In the genomic region with DNA sequence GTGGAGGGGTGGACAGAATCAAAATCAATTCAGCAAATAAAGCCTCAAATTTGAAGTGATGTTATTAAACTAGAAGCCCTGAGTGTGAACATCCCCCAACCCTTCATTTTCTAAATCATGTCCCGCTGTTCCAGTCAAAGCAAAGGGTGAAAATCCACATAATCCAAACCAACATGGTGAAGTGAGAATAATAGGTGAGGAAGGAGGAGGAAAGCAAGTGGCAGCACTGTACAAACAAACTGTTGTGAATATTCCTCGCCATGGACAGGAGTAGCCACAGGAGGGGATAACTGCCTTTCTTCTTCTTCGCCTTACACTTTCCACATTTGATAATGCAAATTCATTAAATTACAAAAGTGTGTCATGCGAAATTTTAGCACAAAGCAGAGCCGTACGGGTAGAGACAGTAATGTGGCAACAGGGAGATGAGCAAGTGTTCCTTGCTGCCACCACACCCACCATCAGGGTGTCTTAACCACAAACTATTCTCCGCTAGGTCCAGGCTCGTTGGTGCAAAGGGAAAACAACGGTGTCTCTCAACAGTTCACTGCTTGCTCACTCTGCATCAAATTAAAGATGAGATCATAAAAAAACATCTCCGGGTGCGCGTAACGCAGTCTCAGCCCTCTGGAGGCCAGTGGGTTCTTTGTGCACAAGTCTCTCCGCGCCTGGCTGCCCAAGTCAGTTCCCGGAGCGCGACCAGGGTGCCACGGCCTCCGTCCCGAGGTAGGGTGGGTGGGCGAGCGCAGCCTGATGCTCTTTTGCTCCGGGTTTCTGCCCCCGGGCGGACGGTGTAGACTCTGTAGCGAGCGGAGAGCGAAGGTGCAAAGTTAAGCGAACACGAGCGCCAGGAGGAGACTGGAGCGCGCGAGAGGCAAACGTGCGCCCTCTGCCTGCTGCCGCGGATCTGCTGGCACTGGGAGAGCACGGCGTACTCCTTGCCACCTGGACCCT, we compare ENCODE assay signal across 1 cellular context.
A peak's percentile ranks its signal among the peaks of the same experiment; 100 is the strongest.
TF ChIP-seq lines count a peak whose summit lies in the region.

No MANE protein-coding gene starts in this region.

TF ChIP-seq in HepG2, 621 proteins besides CTCF, POLR2A, EP300 and RAD21 (continued from another document and continues in another):
- TF ChIP-seq ZSCAN29 (CRISPR knock-in tag; conservative IDR thresholded peaks at IDR 0.05), result peak; percentile 100
- TF ChIP-seq RFX1 (IDR thresholded peaks at IDR 0.05), result no peak
- no peak for TF ChIP-seq ZNF75D (CRISPR knock-in tag; IDR thresholded peaks at IDR 0.05; ENCODE audit: borderline replicate concordance)
- TF ChIP-seq MTA1 (CRISPR knock-in tag; IDR thresholded peaks at IDR 0.05; ENCODE audit: borderline replicate concordance), result no peak; the same call in 1 of the 2 replicates
- TF ChIP-seq ZNF589 (CRISPR knock-in tag; conservative IDR thresholded peaks at IDR 0.05), result no peak
- no peak for TF ChIP-seq ZNF713 (CRISPR knock-in tag; IDR thresholded peaks at IDR 0.05)
- TF ChIP-seq SNAPC2 (CRISPR knock-in tag; IDR thresholded peaks at IDR 0.05), result no peak
- TF ChIP-seq, protein P1, sequence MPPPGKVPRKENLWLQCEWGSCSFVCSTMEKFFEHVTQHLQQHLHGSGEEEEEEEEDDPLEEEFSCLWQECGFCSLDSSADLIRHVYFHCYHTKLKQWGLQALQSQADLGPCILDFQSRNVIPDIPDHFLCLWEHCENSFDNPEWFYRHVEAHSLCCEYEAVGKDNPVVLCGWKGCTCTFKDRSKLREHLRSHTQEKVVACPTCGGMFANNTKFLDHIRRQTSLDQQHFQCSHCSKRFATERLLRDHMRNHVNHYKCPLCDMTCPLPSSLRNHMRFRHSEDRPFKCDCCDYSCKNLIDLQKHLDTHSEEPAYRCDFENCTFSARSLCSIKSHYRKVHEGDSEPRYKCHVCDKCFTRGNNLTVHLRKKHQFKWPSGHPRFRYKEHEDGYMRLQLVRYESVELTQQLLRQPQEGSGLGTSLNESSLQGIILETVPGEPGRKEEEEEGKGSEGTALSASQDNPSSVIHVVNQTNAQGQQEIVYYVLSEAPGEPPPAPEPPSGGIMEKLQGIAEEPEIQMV (CRISPR knock-in tag; IDR thresholded peaks at IDR 0.05; ENCODE audit: low read depth), result no peak
- TF ChIP-seq, protein P2, sequence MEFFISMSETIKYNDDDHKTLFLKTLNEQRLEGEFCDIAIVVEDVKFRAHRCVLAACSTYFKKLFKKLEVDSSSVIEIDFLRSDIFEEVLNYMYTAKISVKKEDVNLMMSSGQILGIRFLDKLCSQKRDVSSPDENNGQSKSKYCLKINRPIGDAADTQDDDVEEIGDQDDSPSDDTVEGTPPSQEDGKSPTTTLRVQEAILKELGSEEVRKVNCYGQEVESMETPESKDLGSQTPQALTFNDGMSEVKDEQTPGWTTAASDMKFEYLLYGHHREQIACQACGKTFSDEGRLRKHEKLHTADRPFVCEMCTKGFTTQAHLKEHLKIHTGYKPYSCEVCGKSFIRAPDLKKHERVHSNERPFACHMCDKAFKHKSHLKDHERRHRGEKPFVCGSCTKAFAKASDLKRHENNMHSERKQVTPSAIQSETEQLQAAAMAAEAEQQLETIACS (CRISPR knock-in tag; IDR thresholded peaks at IDR 0.05), result peak; percentile 69
- TF ChIP-seq FOXA1 (IDR thresholded peaks at IDR 0.05), result no peak
- TF ChIP-seq FOXA1 (CRISPR knock-in tag; IDR thresholded peaks at IDR 0.05), result no peak
- no peak for TF ChIP-seq ATF7-NPFF (CRISPR knock-in tag; IDR thresholded peaks at IDR 0.05; ENCODE audit: low read depth)
- TF ChIP-seq, protein P3, sequence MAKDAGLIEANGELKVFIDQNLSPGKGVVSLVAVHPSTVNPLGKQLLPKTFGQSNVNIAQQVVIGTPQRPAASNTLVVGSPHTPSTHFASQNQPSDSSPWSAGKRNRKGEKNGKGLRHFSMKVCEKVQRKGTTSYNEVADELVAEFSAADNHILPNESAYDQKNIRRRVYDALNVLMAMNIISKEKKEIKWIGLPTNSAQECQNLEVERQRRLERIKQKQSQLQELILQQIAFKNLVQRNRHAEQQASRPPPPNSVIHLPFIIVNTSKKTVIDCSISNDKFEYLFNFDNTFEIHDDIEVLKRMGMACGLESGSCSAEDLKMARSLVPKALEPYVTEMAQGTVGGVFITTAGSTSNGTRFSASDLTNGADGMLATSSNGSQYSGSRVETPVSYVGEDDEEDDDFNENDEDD (CRISPR knock-in tag; IDR thresholded peaks at IDR 0.05; ENCODE audit: borderline replicate concordance), result peak; percentile 25; the same call in 1 of the 2 replicates
- TF ChIP-seq CBX1 (IDR thresholded peaks at IDR 0.05; ENCODE audit: low read depth), result no peak
- TF ChIP-seq, protein P4, sequence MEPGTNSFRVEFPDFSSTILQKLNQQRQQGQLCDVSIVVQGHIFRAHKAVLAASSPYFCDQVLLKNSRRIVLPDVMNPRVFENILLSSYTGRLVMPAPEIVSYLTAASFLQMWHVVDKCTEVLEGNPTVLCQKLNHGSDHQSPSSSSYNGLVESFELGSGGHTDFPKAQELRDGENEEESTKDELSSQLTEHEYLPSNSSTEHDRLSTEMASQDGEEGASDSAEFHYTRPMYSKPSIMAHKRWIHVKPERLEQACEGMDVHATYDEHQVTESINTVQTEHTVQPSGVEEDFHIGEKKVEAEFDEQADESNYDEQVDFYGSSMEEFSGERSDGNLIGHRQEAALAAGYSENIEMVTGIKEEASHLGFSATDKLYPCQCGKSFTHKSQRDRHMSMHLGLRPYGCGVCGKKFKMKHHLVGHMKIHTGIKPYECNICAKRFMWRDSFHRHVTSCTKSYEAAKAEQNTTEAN (CRISPR knock-in tag; conservative IDR thresholded peaks at IDR 0.05), result 0 out of 2 replicates have a peak, but pooled peaks have one; percentile 40
- peak; percentile 39 for TF ChIP-seq ZNF883 (CRISPR knock-in tag; IDR thresholded peaks at IDR 0.05; ENCODE audit: not compliant biosample characterization)
- TF ChIP-seq, protein P5, sequence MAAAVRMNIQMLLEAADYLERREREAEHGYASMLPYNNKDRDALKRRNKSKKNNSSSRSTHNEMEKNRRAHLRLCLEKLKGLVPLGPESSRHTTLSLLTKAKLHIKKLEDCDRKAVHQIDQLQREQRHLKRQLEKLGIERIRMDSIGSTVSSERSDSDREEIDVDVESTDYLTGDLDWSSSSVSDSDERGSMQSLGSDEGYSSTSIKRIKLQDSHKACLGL (CRISPR knock-in tag; IDR thresholded peaks at IDR 0.05), result no peak
- TF ChIP-seq HNRNPUL1 (IDR thresholded peaks at IDR 0.05; ENCODE audit: low read depth, low read length), result no peak
- peak; percentile 49; the same call in 1 of the 2 replicates for TF ChIP-seq SALL1 (CRISPR knock-in tag; IDR thresholded peaks at IDR 0.05)
- TF ChIP-seq, protein P6, sequence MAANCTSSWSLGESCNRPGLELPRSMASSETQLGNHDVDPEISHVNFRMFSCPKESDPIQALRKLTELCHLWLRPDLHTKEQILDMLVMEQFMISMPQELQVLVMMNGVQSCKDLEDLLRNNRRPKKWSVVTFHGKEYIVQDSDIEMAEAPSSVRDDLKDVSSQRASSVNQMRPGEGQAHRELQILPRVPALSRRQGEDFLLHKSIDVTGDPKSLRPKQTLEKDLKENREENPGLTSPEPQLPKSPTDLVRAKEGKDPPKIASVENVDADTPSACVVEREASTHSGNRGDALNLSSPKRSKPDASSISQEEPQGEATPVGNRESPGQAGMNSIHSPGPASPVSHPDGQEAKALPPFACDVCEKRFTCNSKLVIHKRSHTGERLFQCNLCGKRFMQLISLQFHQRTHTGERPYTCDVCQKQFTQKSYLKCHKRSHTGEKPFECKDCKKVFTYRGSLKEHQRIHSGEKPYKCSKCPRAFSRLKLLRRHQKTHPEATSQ (CRISPR knock-in tag; IDR thresholded peaks at IDR 0.05; ENCODE audit: borderline replicate concordance), result no peak
- TF ChIP-seq, protein P7, sequence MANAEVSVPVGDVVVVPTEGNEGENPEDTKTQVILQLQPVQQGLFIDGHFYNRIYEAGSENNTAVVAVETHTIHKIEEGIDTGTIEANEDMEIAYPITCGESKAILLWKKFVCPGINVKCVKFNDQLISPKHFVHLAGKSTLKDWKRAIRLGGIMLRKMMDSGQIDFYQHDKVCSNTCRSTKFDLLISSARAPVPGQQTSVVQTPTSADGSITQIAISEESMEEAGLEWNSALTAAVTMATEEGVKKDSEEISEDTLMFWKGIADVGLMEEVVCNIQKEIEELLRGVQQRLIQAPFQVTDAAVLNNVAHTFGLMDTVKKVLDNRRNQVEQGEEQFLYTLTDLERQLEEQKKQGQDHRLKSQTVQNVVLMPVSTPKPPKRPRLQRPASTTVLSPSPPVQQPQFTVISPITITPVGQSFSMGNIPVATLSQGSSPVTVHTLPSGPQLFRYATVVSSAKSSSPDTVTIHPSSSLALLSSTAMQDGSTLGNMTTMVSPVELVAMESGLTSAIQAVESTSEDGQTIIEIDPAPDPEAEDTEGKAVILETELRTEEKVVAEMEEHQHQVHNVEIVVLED (CRISPR knock-in tag; IDR thresholded peaks at IDR 0.05; ENCODE audit: borderline replicate concordance), result 0 out of 2 replicates have a peak, but pooled peaks have one; percentile 33
- TF ChIP-seq, protein P8, sequence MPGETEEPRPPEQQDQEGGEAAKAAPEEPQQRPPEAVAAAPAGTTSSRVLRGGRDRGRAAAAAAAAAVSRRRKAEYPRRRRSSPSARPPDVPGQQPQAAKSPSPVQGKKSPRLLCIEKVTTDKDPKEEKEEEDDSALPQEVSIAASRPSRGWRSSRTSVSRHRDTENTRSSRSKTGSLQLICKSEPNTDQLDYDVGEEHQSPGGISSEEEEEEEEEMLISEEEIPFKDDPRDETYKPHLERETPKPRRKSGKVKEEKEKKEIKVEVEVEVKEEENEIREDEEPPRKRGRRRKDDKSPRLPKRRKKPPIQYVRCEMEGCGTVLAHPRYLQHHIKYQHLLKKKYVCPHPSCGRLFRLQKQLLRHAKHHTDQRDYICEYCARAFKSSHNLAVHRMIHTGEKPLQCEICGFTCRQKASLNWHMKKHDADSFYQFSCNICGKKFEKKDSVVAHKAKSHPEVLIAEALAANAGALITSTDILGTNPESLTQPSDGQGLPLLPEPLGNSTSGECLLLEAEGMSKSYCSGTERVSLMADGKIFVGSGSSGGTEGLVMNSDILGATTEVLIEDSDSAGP (CRISPR knock-in tag; IDR thresholded peaks at IDR 0.05; ENCODE audit: borderline replicate concordance), result peak; percentile 74; the same call in 1 of the 2 replicates
- peak; percentile 64; the same call in 1 of the 2 replicates for TF ChIP-seq ZSCAN20 (CRISPR knock-in tag; IDR thresholded peaks at IDR 0.05; ENCODE audit: borderline replicate concordance)
- no peak for TF ChIP-seq ZMAT3 (CRISPR knock-in tag; conservative IDR thresholded peaks at IDR 0.05)
- TF ChIP-seq ZNF614 (CRISPR knock-in tag; IDR thresholded peaks at IDR 0.05; ENCODE audit: borderline replicate concordance), result no peak
- TF ChIP-seq, protein P9, sequence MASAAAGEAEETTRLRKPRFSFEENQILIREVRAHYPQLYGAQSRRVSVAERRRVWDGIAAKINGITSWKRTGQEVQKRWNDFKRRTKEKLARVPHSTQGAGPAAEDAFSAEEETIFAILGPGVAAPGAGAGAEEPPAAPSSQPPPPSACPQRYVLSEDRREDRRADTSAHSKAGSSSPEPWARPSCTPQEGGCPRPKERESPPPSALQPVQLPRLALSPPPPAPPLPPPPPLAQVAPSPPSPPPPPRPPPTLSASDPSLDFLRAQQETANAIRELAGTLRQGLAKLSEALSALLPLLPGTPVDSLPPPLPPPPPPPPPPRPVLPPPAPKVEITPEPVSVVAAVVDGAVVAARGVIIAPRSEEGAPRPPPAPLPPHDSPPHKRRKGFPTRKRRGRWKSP (CRISPR knock-in tag; IDR thresholded peaks at IDR 0.05), result peak; percentile 98
- TF ChIP-seq KDM2A (CRISPR knock-in tag; IDR thresholded peaks at IDR 0.05; ENCODE audit: borderline replicate concordance, low read depth), result peak; percentile 68; the same call in 1 of the 2 replicates
- no peak for TF ChIP-seq MAZ (IDR thresholded peaks at IDR 0.05; ENCODE audit: borderline replicate concordance, low read depth, low read length)
- TF ChIP-seq MAZ (CRISPR knock-in tag; IDR thresholded peaks at IDR 0.05; ENCODE audit: low read depth), result no peak
- peak; percentile 68 for TF ChIP-seq STAG1 (CRISPR knock-in tag; IDR thresholded peaks at IDR 0.05)
- TF ChIP-seq PRMT3 (CRISPR knock-in tag; IDR thresholded peaks at IDR 0.05; ENCODE audit: borderline replicate concordance, low read depth), result no peak
- TF ChIP-seq STAT5B (CRISPR knock-in tag; IDR thresholded peaks at IDR 0.05), result no peak
- TF ChIP-seq, protein P10, sequence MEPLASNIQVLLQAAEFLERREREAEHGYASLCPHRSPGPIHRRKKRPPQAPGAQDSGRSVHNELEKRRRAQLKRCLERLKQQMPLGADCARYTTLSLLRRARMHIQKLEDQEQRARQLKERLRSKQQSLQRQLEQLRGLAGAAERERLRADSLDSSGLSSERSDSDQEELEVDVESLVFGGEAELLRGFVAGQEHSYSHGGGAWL (CRISPR knock-in tag; IDR thresholded peaks at IDR 0.05), result 0 out of 2 replicates have a peak, but pooled peaks have one; percentile 50
- no peak for TF ChIP-seq ZNF570 (CRISPR knock-in tag; IDR thresholded peaks at IDR 0.05; ENCODE audit: borderline replicate concordance)
- TF ChIP-seq THAP11 (CRISPR knock-in tag; IDR thresholded peaks at IDR 0.05), result no peak
- TF ChIP-seq, protein P11, sequence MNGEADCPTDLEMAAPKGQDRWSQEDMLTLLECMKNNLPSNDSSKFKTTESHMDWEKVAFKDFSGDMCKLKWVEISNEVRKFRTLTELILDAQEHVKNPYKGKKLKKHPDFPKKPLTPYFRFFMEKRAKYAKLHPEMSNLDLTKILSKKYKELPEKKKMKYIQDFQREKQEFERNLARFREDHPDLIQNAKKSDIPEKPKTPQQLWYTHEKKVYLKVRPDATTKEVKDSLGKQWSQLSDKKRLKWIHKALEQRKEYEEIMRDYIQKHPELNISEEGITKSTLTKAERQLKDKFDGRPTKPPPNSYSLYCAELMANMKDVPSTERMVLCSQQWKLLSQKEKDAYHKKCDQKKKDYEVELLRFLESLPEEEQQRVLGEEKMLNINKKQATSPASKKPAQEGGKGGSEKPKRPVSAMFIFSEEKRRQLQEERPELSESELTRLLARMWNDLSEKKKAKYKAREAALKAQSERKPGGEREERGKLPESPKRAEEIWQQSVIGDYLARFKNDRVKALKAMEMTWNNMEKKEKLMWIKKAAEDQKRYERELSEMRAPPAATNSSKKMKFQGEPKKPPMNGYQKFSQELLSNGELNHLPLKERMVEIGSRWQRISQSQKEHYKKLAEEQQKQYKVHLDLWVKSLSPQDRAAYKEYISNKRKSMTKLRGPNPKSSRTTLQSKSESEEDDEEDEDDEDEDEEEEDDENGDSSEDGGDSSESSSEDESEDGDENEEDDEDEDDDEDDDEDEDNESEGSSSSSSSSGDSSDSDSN (CRISPR knock-in tag; IDR thresholded peaks at IDR 0.05), result peak; percentile 44; the same call in 1 of the 2 replicates
- no peak for TF ChIP-seq NONO (IDR thresholded peaks at IDR 0.05)
- TF ChIP-seq NONO (CRISPR knock-in tag; conservative IDR thresholded peaks at IDR 0.05), result peak; percentile 43; the same call in 1 of the 2 replicates
- 0 out of 2 replicates have a peak, but pooled peaks have one; percentile 34 for TF ChIP-seq SALL2 (CRISPR knock-in tag; IDR thresholded peaks at IDR 0.05)
- TF ChIP-seq ZNF138 (CRISPR knock-in tag; IDR thresholded peaks at IDR 0.05; ENCODE audit: low read depth), result no peak
- no peak for TF ChIP-seq ZNF232 (CRISPR knock-in tag; IDR thresholded peaks at IDR 0.05; ENCODE audit: borderline replicate concordance)
- no peak for TF ChIP-seq TP53 (CRISPR knock-in tag; conservative IDR thresholded peaks at IDR 0.05)
- no peak for TF ChIP-seq ZSCAN22 (CRISPR knock-in tag; IDR thresholded peaks at IDR 0.05)
- TF ChIP-seq MYC (CRISPR knock-in tag; IDR thresholded peaks at IDR 0.05; ENCODE audit: borderline replicate concordance), result peak; percentile 47; the same call in 1 of the 2 replicates
- TF ChIP-seq U2AF1 (optimal IDR thresholded peaks at IDR 0.05; ENCODE audit: low read depth, low read length), result no peak
- no peak for TF ChIP-seq CAMTA2 (CRISPR knock-in tag; IDR thresholded peaks at IDR 0.05; ENCODE audit: borderline replicate concordance)
- TF ChIP-seq ZNF788 (CRISPR knock-in tag; IDR thresholded peaks at IDR 0.05; ENCODE audit: borderline replicate concordance), result no peak
- no peak for TF ChIP-seq HMGA1 (CRISPR knock-in tag; conservative IDR thresholded peaks at IDR 0.05)
